ENCODE assay signal across 2 cellular contexts in the genomic region with DNA sequence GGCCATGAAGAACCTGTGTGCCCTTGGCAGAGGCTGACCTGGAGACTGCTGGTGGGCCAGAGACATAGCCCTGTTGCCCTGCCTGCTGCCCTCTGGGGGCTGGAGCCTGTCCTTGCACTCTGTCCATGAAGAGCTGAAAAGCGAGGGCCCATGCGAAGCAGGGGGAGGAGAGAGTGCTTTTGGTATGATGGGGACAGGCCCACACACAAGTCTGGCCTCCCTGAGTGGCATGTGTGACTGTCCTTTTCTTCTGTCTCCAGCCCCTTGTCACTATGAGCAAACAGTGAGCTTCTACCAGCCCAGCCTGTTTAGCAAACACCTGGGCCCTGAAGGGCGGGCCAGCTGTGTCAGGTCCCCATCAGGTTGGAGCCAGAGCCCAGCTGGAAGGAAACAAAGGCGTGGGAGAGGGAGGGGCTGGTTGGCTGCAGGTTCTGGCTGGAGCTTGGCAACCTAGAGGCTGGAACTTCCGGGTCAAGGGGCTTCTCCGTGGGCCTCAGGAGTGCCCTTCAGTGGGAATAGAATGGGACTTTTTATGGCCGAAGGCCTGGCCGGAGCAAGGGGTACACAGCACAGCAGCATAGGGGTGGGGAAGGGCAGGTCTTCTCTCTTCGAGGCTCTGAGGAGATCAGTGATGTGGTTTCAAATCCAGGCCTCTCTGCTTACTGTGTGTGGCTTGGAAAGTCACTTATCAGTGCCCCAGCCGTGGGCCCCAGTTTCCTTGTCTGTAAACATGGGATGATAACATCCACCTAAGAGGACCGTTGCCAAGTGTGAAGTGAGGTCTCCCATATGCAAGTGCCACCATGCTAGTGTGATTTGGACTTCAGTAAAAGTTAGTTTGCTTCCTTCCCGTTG.
TF ChIP-seq lines count a peak whose summit lies in the region.

No MANE protein-coding gene starts in this region.

TF ChIP-seq in GM12878, 131 proteins besides CTCF, POLR2A, EP300 and RAD21:
- TF ChIP-seq ZNF274 (IDR thresholded peaks at IDR 0.05; ENCODE audit: insufficient read depth, insufficient read length) (no peak), SMC3 (IDR thresholded peaks at IDR 0.05; ENCODE audit: borderline replicate concordance, low read length) (peak; percentile 49), ZNF217 (IDR thresholded peaks at IDR 0.05) (no peak)

TF ChIP-seq in HepG2, 621 proteins besides CTCF, POLR2A, EP300 and RAD21:
- TF ChIP-seq ZNF264 (CRISPR knock-in tag; IDR thresholded peaks at IDR 0.05) (no peak), STAG1 (CRISPR knock-in tag; IDR thresholded peaks at IDR 0.05) (peak; percentile 79), SPEN (CRISPR knock-in tag; IDR thresholded peaks at IDR 0.05; ENCODE audit: low read depth) (0 out of 2 replicates have a peak, but pooled peaks have one; percentile 19), RXRA (CRISPR knock-in tag; IDR thresholded peaks at IDR 0.05) (0 out of 2 replicates have a peak, but pooled peaks have one; percentile 16), XRCC5 (optimal IDR thresholded peaks at IDR 0.05; ENCODE audit: low read length) (peak; percentile 69), HNRNPK (IDR thresholded peaks at IDR 0.05; ENCODE audit: low read depth, low read length, poor library complexity, severe bottlenecking) (no peak), SIX4 (CRISPR knock-in tag; IDR thresholded peaks at IDR 0.05) (no peak), RBM39 (IDR thresholded peaks at IDR 0.05; ENCODE audit: low read depth, low read length, poor library complexity, severe bottlenecking) (peak; percentile 10), ZNF569 (CRISPR knock-in tag; IDR thresholded peaks at IDR 0.05; ENCODE audit: borderline replicate concordance) (no peak), TGIF2 (CRISPR knock-in tag; IDR thresholded peaks at IDR 0.05) (0 out of 2 replicates have a peak, but pooled peaks have one; percentile 46), KDM4B (CRISPR knock-in tag; IDR thresholded peaks at IDR 0.05) (no peak), TARDBP (CRISPR knock-in tag; IDR thresholded peaks at IDR 0.05) (0 out of 2 replicates have a peak, but pooled peaks have one; percentile 23), SMC3 (IDR thresholded peaks at IDR 0.05; ENCODE audit: low read length) (peak; percentile 65), ZNF121 (CRISPR knock-in tag; IDR thresholded peaks at IDR 0.05) (peak; percentile 88), KDM2A (CRISPR knock-in tag; IDR thresholded peaks at IDR 0.05; ENCODE audit: borderline replicate concordance, low read depth) (0 out of 2 replicates have a peak, but pooled peaks have one; percentile 8), SALL1 (CRISPR knock-in tag; IDR thresholded peaks at IDR 0.05) (0 out of 2 replicates have a peak, but pooled peaks have one; percentile 11), ARID2 (CRISPR knock-in tag; IDR thresholded peaks at IDR 0.05; ENCODE audit: borderline replicate concordance) (no peak), ARID4A (CRISPR knock-in tag; IDR thresholded peaks at IDR 0.05; ENCODE audit: borderline replicate concordance) (peak; percentile 11; the same call in 1 of the 2 replicates), ZNF619 (CRISPR knock-in tag; IDR thresholded peaks at IDR 0.05) (peak; percentile 43; the same call in 1 of the 2 replicates), SAFB2 (CRISPR knock-in tag; IDR thresholded peaks at IDR 0.05; ENCODE audit: borderline replicate concordance, low read depth) (0 out of 2 replicates have a peak, but pooled peaks have one; percentile 41)
- TF ChIP-seq, protein P1, sequence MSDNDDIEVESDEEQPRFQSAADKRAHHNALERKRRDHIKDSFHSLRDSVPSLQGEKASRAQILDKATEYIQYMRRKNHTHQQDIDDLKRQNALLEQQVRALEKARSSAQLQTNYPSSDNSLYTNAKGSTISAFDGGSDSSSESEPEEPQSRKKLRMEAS (IDR thresholded peaks at IDR 0.05): 0 out of 2 replicates have a peak, but pooled peaks have one; percentile 13
- TF ChIP-seq, protein P2, sequence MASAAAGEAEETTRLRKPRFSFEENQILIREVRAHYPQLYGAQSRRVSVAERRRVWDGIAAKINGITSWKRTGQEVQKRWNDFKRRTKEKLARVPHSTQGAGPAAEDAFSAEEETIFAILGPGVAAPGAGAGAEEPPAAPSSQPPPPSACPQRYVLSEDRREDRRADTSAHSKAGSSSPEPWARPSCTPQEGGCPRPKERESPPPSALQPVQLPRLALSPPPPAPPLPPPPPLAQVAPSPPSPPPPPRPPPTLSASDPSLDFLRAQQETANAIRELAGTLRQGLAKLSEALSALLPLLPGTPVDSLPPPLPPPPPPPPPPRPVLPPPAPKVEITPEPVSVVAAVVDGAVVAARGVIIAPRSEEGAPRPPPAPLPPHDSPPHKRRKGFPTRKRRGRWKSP (CRISPR knock-in tag; IDR thresholded peaks at IDR 0.05): 0 out of 2 replicates have a peak, but pooled peaks have one; percentile 37
- TF ChIP-seq, protein P3, sequence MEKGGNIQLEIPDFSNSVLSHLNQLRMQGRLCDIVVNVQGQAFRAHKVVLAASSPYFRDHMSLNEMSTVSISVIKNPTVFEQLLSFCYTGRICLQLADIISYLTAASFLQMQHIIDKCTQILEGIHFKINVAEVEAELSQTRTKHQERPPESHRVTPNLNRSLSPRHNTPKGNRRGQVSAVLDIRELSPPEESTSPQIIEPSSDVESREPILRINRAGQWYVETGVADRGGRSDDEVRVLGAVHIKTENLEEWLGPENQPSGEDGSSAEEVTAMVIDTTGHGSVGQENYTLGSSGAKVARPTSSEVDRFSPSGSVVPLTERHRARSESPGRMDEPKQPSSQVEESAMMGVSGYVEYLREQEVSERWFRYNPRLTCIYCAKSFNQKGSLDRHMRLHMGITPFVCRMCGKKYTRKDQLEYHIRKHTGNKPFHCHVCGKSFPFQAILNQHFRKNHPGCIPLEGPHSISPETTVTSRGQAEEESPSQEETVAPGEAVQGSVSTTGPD (CRISPR knock-in tag; IDR thresholded peaks at IDR 0.05): no peak
